In genomic region chr10:28627102-28627501, GRCh38 we compare ENCODE assay signal across 16 cellular contexts.
"Had no signal": no experiment of that assay in that cellular context is flagged by ENCODE, and none has a peak within 500 bp of the region (broad histone marks: within the 10 kb centered on the region; RNA-seq: fewer than 3 reads in every experiment).

No MANE protein-coding gene starts in this region.

- H3K27me3 ChIP-seq: ascending aorta, hepatocyte, thyroid gland had no signal

- H3K4me3 ChIP-seq: ascending aorta, hepatocyte, left ventricle myocardium inferior, skin epidermis, thyroid gland had no signal

- H3K27ac Mint-ChIP-seq: activated T-helper 1 cell treated with anti-CD3 and anti-CD28 coated beads, Interleukin-12 subunit alpha, Interleukin-12 subunit beta, Interleukin-2, Interleukin-4 antibody, amounts not matched to agents 30 ng/mL and 10 ng/mL and 1 ng/mL, durations not matched to agents 14 hours and 24 hours and 36 hours; endodermal cell; memory B cell; natural killer cell; stimulated activated naive B cell treated with anti-CD40 and anti-IgM and Interleukin-4, amounts not matched to agents 10 μg/mL and 1 μg/mL and 100 μg/mL, for 72 hours; T-helper 1 cell treated with Interleukin-12 subunit alpha and Interleukin-12 subunit beta and Interleukin-4 antibody, amounts not matched to agents 30 μg/mL and 1 μg/mL, for 36 hours; WTC11 had no signal

- H3K36me3 Mint-ChIP-seq: natural killer cell, WTC11 had no signal

- H3K36me3 ChIP-seq: ascending aorta, thyroid gland had no signal

- H3K9me3 ChIP-seq: ascending aorta, left ventricle myocardium inferior, thyroid gland had no signal

- DNase-seq: activated CD4-positive, alpha-beta T cell treated with anti-CD3 and anti-CD28 coated beads, Interleukin-2, amount 50 U/mL, for 1 hour; endodermal cell; left ventricle myocardium inferior; natural killer cell; retina; stimulated activated CD4-positive, alpha-beta T cell treated with anti-CD3 and anti-CD28 coated beads, Interleukin-15, amount 100 ng/mL, for 24 hours; stimulated activated CD4-positive, alpha-beta T cell treated with anti-CD3 and anti-CD28 coated beads, Interleukin-4, amount 100 ng/mL, for 1 hour; stimulated activated naive B cell treated with anti-CD40 and anti-IgM and Interleukin-4, amounts not matched to agents 10 μg/mL and 1 μg/mL and 100 μg/mL, for 72 hours; thyroid gland had no signal

- ATAC-seq: stimulated activated naive B cell treated with anti-CD40 and anti-IgM and Interleukin-4, amounts not matched to agents 10 μg/mL and 1 μg/mL and 100 μg/mL, for 72 hours; WTC11 had no signal

- H3K9me3 Mint-ChIP-seq: activated T-helper 1 cell treated with anti-CD3 and anti-CD28 coated beads, Interleukin-12 subunit alpha, Interleukin-12 subunit beta, Interleukin-2, Interleukin-4 antibody, amounts not matched to agents 30 ng/mL and 10 ng/mL and 1 ng/mL, durations not matched to agents 14 hours and 24 hours and 36 hours; endodermal cell; memory B cell; natural killer cell; stimulated activated naive B cell treated with anti-CD40 and anti-IgM and Interleukin-4, amounts not matched to agents 10 μg/mL and 1 μg/mL and 100 μg/mL, for 72 hours; T-helper 1 cell treated with Interleukin-12 subunit alpha and Interleukin-12 subunit beta and Interleukin-4 antibody, amounts not matched to agents 30 μg/mL and 1 μg/mL, for 36 hours; WTC11 had no signal

- H3K4me3 Mint-ChIP-seq: activated T-helper 1 cell treated with anti-CD3 and anti-CD28 coated beads, Interleukin-12 subunit alpha, Interleukin-12 subunit beta, Interleukin-2, Interleukin-4 antibody, amounts not matched to agents 30 ng/mL and 10 ng/mL and 1 ng/mL, durations not matched to agents 14 hours and 24 hours and 36 hours; endodermal cell; memory B cell; natural killer cell; stimulated activated naive B cell treated with anti-CD40 and anti-IgM and Interleukin-4, amounts not matched to agents 10 μg/mL and 1 μg/mL and 100 μg/mL, for 72 hours; T-helper 1 cell treated with Interleukin-12 subunit alpha and Interleukin-12 subunit beta and Interleukin-4 antibody, amounts not matched to agents 30 μg/mL and 1 μg/mL, for 36 hours; WTC11 had no signal
